ENCODE assay signal across 7 cellular contexts in genomic region chr1:86502721-86503430, GRCh38. TPM values are rescaled to one million over a fixed set of nuclear protein-coding genes. Genes with fewer than 3 reads are reported as not detected.
DNase-seq lines count a peak whose midpoint lies in the region; ATAC-seq, FAIRE-seq and TF ChIP-seq lines count a peak whose summit lies in the region.

No MANE protein-coding gene starts in this region.

- H3K9ac ChIP-seq in colonic mucosa (ENCODE audit: low read depth in 2 of 2, low read length in 2 of 2), result peak overlapping the region in 1 of 2 donors; percentile 34

- peaks cover 12% of the 10 kb centered on the region for H3K27me3 Mint-ChIP-seq in memory B cell

- ATAC-seq in GM21528 (IDR thresholded peaks at IDR 0.05; ENCODE audit: low FRiP score, unreplicated experiment), result peak; percentile 25
- ATAC-seq in memory B cell (ENCODE audit: low read depth), result peak; percentile 55
- ATAC-seq in HG03354 (IDR thresholded peaks at IDR 0.05; ENCODE audit: poor library complexity, severe bottlenecking, unreplicated experiment), result no peak

- no peaks in the 10 kb centered on the region for H3K9me3 Mint-ChIP-seq in memory B cell

- intact Hi-C loops in colonic mucosa (cut with DNase I), result loop anchor here (5.0 kb wide), 2 partner anchors 121 to 184 kb away; no protein-coding TSS in a partner anchor

- H3K4me3 ChIP-seq in colonic mucosa, result peak overlapping the region; percentile 32

- peaks cover 10% of the 10 kb centered on the region for H3K4me1 Mint-ChIP-seq in memory B cell

- peak overlapping the region; percentile 74 for H3K4me3 Mint-ChIP-seq in memory B cell

- DNase-seq in NCI-H2171 (lab: John Stamatoyannopoulos, UW) (peak; percentile 29), colonic mucosa (peak; percentile 63), memory B cell (ENCODE audit: low spot score in 2 of 2) (no peak), COLO829 (ENCODE audit: low spot score) (no peak), D721Med (ENCODE audit: insufficient read length, low spot score) (no peak)

- H3K27ac ChIP-seq in colonic mucosa, result peak overlapping the region; percentile 15

- no peak overlapping the region for H3K27ac Mint-ChIP-seq in memory B cell

- H3K4me1 ChIP-seq in colonic mucosa, result peaks cover 8% of the 10 kb centered on the region

- H3K27me3 ChIP-seq in colonic mucosa, result no peaks in the 10 kb centered on the region

- TF ChIP-seq CTCF in colonic mucosa (IDR thresholded peaks at IDR 0.05) (no peak), D721Med (IDR thresholded peaks at IDR 0.05; ENCODE audit: insufficient read depth, missing control alignments) (no peak)

- no peak for FAIRE-seq in D721Med (lab: Jason Lieb, UNC)

- no peaks in the 10 kb centered on the region for H3K36me3 ChIP-seq in colonic mucosa

- no peaks in the 10 kb centered on the region for H3K9me3 ChIP-seq in colonic mucosa

- H3K36me3 Mint-ChIP-seq in memory B cell, result no peaks in the 10 kb centered on the region

RNA-seq across cellular contexts. Expression of gene CLCA1, which starts 34.1 kb away (rescaled TPM):
- total RNA-seq in colonic mucosa, result 1,000 to 10,000 TPM in 1 of 2 donors, 100 to 1,000 TPM in 1; 938 to 1,116 TPM

RNA-seq across cellular contexts. Expression of gene CLCA4, which starts 44.0 kb away (rescaled TPM):
- total RNA-seq in colonic mucosa, result 100 to 1,000 TPM; 194 to 426 TPM

Comparison
In these comparisons a context has a peak if more than half of its experiments do, and no peak if none do; other contexts are left out.
1. DNase-seq: peak in NCI-H2171 (single experiment) and colonic mucosa (single experiment); none in memory B cell (0 of 2), COLO829 (single experiment) and D721Med (single experiment).